In genomic region chr9:15219511-15219910, GRCh38 we compare ENCODE assay signal across 23 cellular contexts.
DNase-seq lines count a peak whose midpoint lies in the region; ATAC-seq and TF ChIP-seq lines count a peak whose summit lies in the region.
"Had no signal": no experiment of that assay in that cellular context is flagged by ENCODE, and none has a peak within 500 bp of the region (broad histone marks: within the 10 kb centered on the region; RNA-seq: fewer than 3 reads in every experiment).

No MANE protein-coding gene starts in this region.

- POLR2A ChIA-PET in naive thymus-derived CD8-positive, alpha-beta T cell (lab: Charles Lee) = no interaction called here
- POLR2A ChIA-PET in activated CD4-positive, alpha-beta memory T cell treated with anti-CD3 and anti-CD28 coated beads, Interleukin-2, amount 10 ng/mL, durations not matched to agents 7 days and 5 days (lab: Charles Lee) = no interaction called here

- H3K27me3 Mint-ChIP-seq in endodermal cell (ENCODE audit: insufficient read depth) = no peaks in the 10 kb centered on the region
- no peaks in the 10 kb centered on the region for H3K27me3 Mint-ChIP-seq in naive thymus-derived CD8-positive, alpha-beta T cell
- H3K27me3 Mint-ChIP-seq in activated CD4-positive, alpha-beta memory T cell treated with anti-CD3 and anti-CD28 coated beads, Interleukin-2, amount 10 ng/mL, durations not matched to agents 7 days and 5 days = no peaks in the 10 kb centered on the region
- H3K27me3 Mint-ChIP-seq: B cell had no signal

- H3K9ac ChIP-seq in endodermal cell (ENCODE audit: extremely low read depth, low read length, poor library complexity, severe bottlenecking) = no peak overlapping the region
- H3K9ac ChIP-seq: GM23248 had no signal

- H3K27ac ChIP-seq in Peyer's patch = peak overlapping the region in 3 of 4 donors; percentile 56 to 73 (median 58)
- H3K27ac ChIP-seq in endodermal cell (ENCODE audit: low read depth, low read length) = no peak overlapping the region
- H3K27ac ChIP-seq: C4-2B, GM23248, SJSA1 had no signal

- ATAC-seq in naive thymus-derived CD8-positive, alpha-beta T cell = no peak
- ATAC-seq: PC-3, Right ventricle myocardium inferior had no signal

- H3K4me3 ChIP-seq in Peyer's patch (no peak overlapping the region), endodermal cell (ENCODE audit: low read length) (no peak overlapping the region)
- H3K4me3 ChIP-seq: GM23248, SJSA1 had no signal

- H3K9me3 ChIP-seq in Peyer's patch (no peaks in the 10 kb centered on the region), endodermal cell (ENCODE audit: control insufficient read depth, low read length) (peaks cover under 1% of the 10 kb centered on the region)
- H3K9me3 ChIP-seq: SJSA1 had no signal

- peaks cover 0 to 12% (median 0%) of the 10 kb centered on the region in 4 donors for H3K4me1 ChIP-seq in Peyer's patch
- peaks cover 5% of the 10 kb centered on the region for H3K4me1 ChIP-seq in endodermal cell (ENCODE audit: control insufficient read depth, insufficient read depth, low read length)
- H3K4me1 ChIP-seq: SJSA1 had no signal

- intact Hi-C loops in cardiac septum (cut with DNase I) (loop anchor here (10.0 kb wide), 2 partner anchors 85 to 205 kb away; partner anchors contain the start of genes SNAPC3 and TTC39B), posterior vena cava (cut with DNase I) (loop anchor here in 1 of 2 donors (10.0 kb wide), 1 partner anchor 85 kb away; the partner anchor contains the start of gene TTC39B)

- H3K4me1 Mint-ChIP-seq in endodermal cell = peaks cover 8% of the 10 kb centered on the region
- peaks cover 3 to 11% (median 8%) of the 10 kb centered on the region in 4 donors for H3K4me1 Mint-ChIP-seq in naive thymus-derived CD8-positive, alpha-beta T cell
- H3K4me1 Mint-ChIP-seq in activated CD4-positive, alpha-beta memory T cell treated with anti-CD3 and anti-CD28 coated beads, Interleukin-2, amount 10 ng/mL, durations not matched to agents 7 days and 5 days = no peaks in the 10 kb centered on the region

- no peak for TF ChIP-seq POLR2A in Peyer's patch (IDR thresholded peaks at IDR 0.05)

- peaks cover 61% of the 10 kb centered on the region for H3K36me3 Mint-ChIP-seq in endodermal cell (ENCODE audit: low read depth)
- H3K36me3 Mint-ChIP-seq in naive thymus-derived CD8-positive, alpha-beta T cell = peaks cover 4 to 57% (median 14%) of the 10 kb centered on the region in 3 donors
- peaks cover 12% of the 10 kb centered on the region for H3K36me3 Mint-ChIP-seq in activated CD4-positive, alpha-beta memory T cell treated with anti-CD3 and anti-CD28 coated beads, Interleukin-2, amount 10 ng/mL, durations not matched to agents 7 days and 5 days (ENCODE audit: low read depth)

- no peak overlapping the region for H3K4me3 Mint-ChIP-seq in endodermal cell
- H3K4me3 Mint-ChIP-seq in naive thymus-derived CD8-positive, alpha-beta T cell = no peak overlapping the region
- H3K4me3 Mint-ChIP-seq in activated CD4-positive, alpha-beta memory T cell treated with anti-CD3 and anti-CD28 coated beads, Interleukin-2, amount 10 ng/mL, durations not matched to agents 7 days and 5 days = no peak overlapping the region
- H3K4me3 Mint-ChIP-seq: B cell had no signal

- CTCF ChIA-PET in activated CD4-positive, alpha-beta memory T cell treated with anti-CD3 and anti-CD28 coated beads, Interleukin-2, amount 10 ng/mL, durations not matched to agents 7 days and 5 days (lab: Charles Lee) = interaction anchor here (0.5 to 3.0 kb wide), 3 partner anchors 12 to 389 kb away, joined by 3 to 9 read pairs (median 4); no protein-coding TSS in a partner anchor

- H3K27ac Mint-ChIP-seq in endodermal cell = peak overlapping the region; percentile 32
- H3K27ac Mint-ChIP-seq in naive thymus-derived CD8-positive, alpha-beta T cell = peak overlapping the region in 6 of 10 donors; percentile 3 to 46 (median 24)
- H3K27ac Mint-ChIP-seq in activated CD4-positive, alpha-beta memory T cell treated with anti-CD3 and anti-CD28 coated beads, Interleukin-2, amount 10 ng/mL, durations not matched to agents 7 days and 5 days = no peak overlapping the region
- H3K27ac Mint-ChIP-seq: B cell had no signal

- TF ChIP-seq CTCF in Peyer's patch (IDR thresholded peaks at IDR 0.05) (no peak), endodermal cell (conservative IDR thresholded peaks at IDR 0.05) (no peak)

- H3K27me3 ChIP-seq in Peyer's patch = no peaks in the 10 kb centered on the region
- H3K27me3 ChIP-seq in endodermal cell (ENCODE audit: control insufficient read depth, insufficient read depth, low read length, poor library complexity, severe bottlenecking) = no peaks in the 10 kb centered on the region
- H3K27me3 ChIP-seq: SJSA1 had no signal

- H3K9me3 Mint-ChIP-seq in endodermal cell = no peaks in the 10 kb centered on the region
- H3K9me3 Mint-ChIP-seq in naive thymus-derived CD8-positive, alpha-beta T cell = no peaks in the 10 kb centered on the region
- no peaks in the 10 kb centered on the region for H3K9me3 Mint-ChIP-seq in activated CD4-positive, alpha-beta memory T cell treated with anti-CD3 and anti-CD28 coated beads, Interleukin-2, amount 10 ng/mL, durations not matched to agents 7 days and 5 days

- H3K36me3 ChIP-seq in Peyer's patch = peaks cover 0 to 25% (median 0%) of the 10 kb centered on the region in 3 donors
- H3K36me3 ChIP-seq in endodermal cell (ENCODE audit: control insufficient read depth, insufficient read depth, low read length) = peaks cover 28% of the 10 kb centered on the region
- H3K36me3 ChIP-seq: SJSA1 had no signal

- WGBS in endodermal cell (ENCODE audit: insufficient coverage in 1 of 2, insufficient read length in 1 of 2), 2 experiments = 98 to 100% methylated on average over 1 to 4 of the region's 4 CpGs

- no peak for DNase-seq in Peyer's patch
- no peak for DNase-seq in endodermal cell
- no peak for DNase-seq in naive thymus-derived CD8-positive, alpha-beta T cell
- no peak for DNase-seq in activated CD4-positive, alpha-beta memory T cell treated with anti-CD3 and anti-CD28 coated beads, Interleukin-2, amount 10 ng/mL, durations not matched to agents 7 days and 5 days
- DNase-seq in nucleus accumbens (lab: John Stamatoyannopoulos, UW) = no peak
- no peak for DNase-seq in cardiac septum (ENCODE audit: low spot score)
- no peak for DNase-seq in posterior vena cava (ENCODE audit: low spot score)
- DNase-seq: DMS53; GM23248; H7; NCI-H1048; NCI-H1417; NCI-H1694; NCI-H2029 treated with DMSO at 0.1 percent for 48 hours; NCI-H446 treated with DMSO at 0.1 percent for 48 hours; NCI-H526; NCI-H82; NK-92 treated with Interleukin-12 subunit alpha and Interleukin-12 subunit beta, amount 100 ng/mL, for 24 hours; PC-3 had no signal
